In the genomic region with DNA sequence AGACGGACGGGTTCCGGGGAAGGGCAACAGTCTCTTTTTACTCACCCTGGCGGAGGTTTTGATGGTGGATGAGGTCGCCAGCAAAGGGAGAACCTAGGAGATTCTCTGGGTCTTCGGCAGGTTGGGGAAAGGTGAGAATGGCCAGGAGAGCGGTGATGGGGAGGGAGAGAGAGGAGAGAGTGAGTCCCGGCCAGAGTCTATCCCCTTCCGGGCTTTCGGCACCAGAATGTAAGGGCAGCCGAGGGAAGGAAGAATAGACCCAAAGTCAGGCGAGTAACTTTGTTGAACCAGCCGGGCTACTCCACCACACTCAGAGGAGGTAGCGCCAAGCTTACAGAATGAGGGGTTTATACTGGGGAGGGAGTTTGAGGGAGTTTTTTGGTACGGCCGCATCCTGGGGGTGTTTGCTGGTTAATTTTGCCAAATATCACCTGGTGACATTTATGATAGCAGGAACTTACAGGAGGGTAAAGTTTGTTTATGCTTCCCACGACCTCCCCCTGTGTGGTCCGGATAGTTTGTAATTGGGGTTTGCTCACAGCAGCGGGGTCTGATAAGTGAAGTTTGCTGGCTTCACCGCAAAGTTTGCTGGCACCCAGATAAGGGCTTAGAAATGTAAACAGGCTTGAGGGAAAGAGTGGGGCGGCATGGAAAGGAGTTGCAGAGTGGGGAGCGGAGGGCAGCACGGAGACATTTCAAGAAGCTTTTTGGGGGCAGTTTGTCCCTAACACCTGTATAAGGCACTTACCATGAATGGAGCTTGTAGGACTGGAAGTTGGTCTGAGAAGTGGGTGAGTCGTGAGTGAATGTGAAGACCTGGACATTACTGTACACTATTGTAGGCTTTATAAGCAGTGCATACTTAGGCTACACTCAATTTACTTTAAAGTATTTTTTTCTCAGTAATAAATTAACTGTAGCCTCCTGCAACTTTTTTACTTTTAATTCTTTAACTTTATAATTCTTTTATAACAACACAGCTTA, we compare ENCODE assay signal across 1 cellular context.
TF ChIP-seq lines count a peak whose summit lies in the region.

No MANE protein-coding gene starts in this region.

TF ChIP-seq in K562, 482 proteins besides CTCF, POLR2A, EP300 and RAD21 (continued from another document and continues in another):
- TF ChIP-seq ZNF76 (CRISPR knock-in tag; IDR thresholded peaks at IDR 0.05; ENCODE audit: borderline replicate concordance) (no peak), ADNP (tag; IDR thresholded peaks at IDR 0.05) (no peak), RAD51 (IDR thresholded peaks at IDR 0.05; ENCODE audit: borderline replicate concordance, low read depth) (peak; percentile 34; the same call in 1 of the 2 replicates), CHD2 (IDR thresholded peaks at IDR 0.05; ENCODE audit: low read depth, low read length) (no peak), SPI1 (IDR thresholded peaks at IDR 0.05; ENCODE audit: borderline replicate concordance, low read depth, low read length) (no peak), NFIX (CRISPR knock-in tag; IDR thresholded peaks at IDR 0.05; ENCODE audit: low read depth) (no peak), NR2C1 (IDR thresholded peaks at IDR 0.05) (peak; percentile 52), NR2C1 (tag; IDR thresholded peaks at IDR 0.05) (no peak; the same call in 1 of the 2 replicates), NR3C1 (CRISPR knock-in tag; IDR thresholded peaks at IDR 0.05) (no peak), RBM14 (IDR thresholded peaks at IDR 0.05; ENCODE audit: borderline replicate concordance, insufficient read depth, low read depth, low read length) (no peak), JUN (IDR thresholded peaks at IDR 0.05; ENCODE audit: borderline replicate concordance, low read depth, low read length) (no peak), JUN (CRISPR knock-in tag; IDR thresholded peaks at IDR 0.05; ENCODE audit: borderline replicate concordance) (no peak), ZFP36 (IDR thresholded peaks at IDR 0.05; ENCODE audit: low read depth, low read length, partially characterized antibody) (peak; percentile 17), TBL1XR1 (IDR thresholded peaks at IDR 0.05; ENCODE audit: low read length in 2 of 2) (peak; percentile 83 to 94; a peak in 2 of 4 replicates), BACH1 (tag; IDR thresholded peaks at IDR 0.05) (no peak), HDAC1 (IDR thresholded peaks at IDR 0.05) (peak in 1 of 2 experiments; percentile 85; a peak in 2 of 4 replicates), ZNF24 (IDR thresholded peaks at IDR 0.05) (no peak; the same call in 1 of the 2 replicates), NFE2 (IDR thresholded peaks at IDR 0.05; ENCODE audit: low read depth) (peak; percentile 29), JUND (IDR thresholded peaks at IDR 0.05; ENCODE audit: borderline replicate concordance, low read depth, low read length) (peak; percentile 62; the same call in 1 of the 2 replicates), JUND (tag; IDR thresholded peaks at IDR 0.05; ENCODE audit: borderline replicate concordance, low read depth, low read length) (peak; percentile 36; the same call in 1 of the 3 replicates), FIP1L1 (IDR thresholded peaks at IDR 0.05; ENCODE audit: low read depth, low read length, poor library complexity, severe bottlenecking) (no peak), GTF2E2 (tag; IDR thresholded peaks at IDR 0.05) (no peak), SMAD2 (IDR thresholded peaks at IDR 0.05; ENCODE audit: low read depth, low read length) (no peak), ARID3A (IDR thresholded peaks at IDR 0.05; ENCODE audit: borderline replicate concordance, low read depth, low read length) (peak; percentile 89; the same call in 1 of the 2 replicates), TAF9B (IDR thresholded peaks at IDR 0.05; ENCODE audit: partially characterized antibody) (peak; percentile 45), BRF1 (IDR thresholded peaks at IDR 0.05; ENCODE audit: borderline replicate concordance, extremely low read depth, insufficient read length) (no peak), POU5F1 (IDR thresholded peaks at IDR 0.05; ENCODE audit: borderline replicate concordance, low read depth, low read length, partially characterized antibody) (no peak), ZNF740 (CRISPR knock-in tag; IDR thresholded peaks at IDR 0.05) (no peak), ZNF740 (tag; IDR thresholded peaks at IDR 0.05) (no peak), TARDBP (IDR thresholded peaks at IDR 0.05) (peak; percentile 84; the same call in 1 of the 2 replicates), JUNB (CRISPR knock-in tag; conservative IDR thresholded peaks at IDR 0.05) (no peak)
- TF ChIP-seq, protein P1, sequence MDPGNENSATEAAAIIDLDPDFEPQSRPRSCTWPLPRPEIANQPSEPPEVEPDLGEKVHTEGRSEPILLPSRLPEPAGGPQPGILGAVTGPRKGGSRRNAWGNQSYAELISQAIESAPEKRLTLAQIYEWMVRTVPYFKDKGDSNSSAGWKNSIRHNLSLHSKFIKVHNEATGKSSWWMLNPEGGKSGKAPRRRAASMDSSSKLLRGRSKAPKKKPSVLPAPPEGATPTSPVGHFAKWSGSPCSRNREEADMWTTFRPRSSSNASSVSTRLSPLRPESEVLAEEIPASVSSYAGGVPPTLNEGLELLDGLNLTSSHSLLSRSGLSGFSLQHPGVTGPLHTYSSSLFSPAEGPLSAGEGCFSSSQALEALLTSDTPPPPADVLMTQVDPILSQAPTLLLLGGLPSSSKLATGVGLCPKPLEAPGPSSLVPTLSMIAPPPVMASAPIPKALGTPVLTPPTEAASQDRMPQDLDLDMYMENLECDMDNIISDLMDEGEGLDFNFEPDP (CRISPR knock-in tag; IDR thresholded peaks at IDR 0.05) = no peak
- TF ChIP-seq, protein P2, sequence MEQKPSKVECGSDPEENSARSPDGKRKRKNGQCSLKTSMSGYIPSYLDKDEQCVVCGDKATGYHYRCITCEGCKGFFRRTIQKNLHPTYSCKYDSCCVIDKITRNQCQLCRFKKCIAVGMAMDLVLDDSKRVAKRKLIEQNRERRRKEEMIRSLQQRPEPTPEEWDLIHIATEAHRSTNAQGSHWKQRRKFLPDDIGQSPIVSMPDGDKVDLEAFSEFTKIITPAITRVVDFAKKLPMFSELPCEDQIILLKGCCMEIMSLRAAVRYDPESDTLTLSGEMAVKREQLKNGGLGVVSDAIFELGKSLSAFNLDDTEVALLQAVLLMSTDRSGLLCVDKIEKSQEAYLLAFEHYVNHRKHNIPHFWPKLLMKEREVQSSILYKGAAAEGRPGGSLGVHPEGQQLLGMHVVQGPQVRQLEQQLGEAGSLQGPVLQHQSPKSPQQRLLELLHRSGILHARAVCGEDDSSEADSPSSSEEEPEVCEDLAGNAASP (IDR thresholded peaks at IDR 0.05) = no peak
- TF ChIP-seq, protein P3, sequence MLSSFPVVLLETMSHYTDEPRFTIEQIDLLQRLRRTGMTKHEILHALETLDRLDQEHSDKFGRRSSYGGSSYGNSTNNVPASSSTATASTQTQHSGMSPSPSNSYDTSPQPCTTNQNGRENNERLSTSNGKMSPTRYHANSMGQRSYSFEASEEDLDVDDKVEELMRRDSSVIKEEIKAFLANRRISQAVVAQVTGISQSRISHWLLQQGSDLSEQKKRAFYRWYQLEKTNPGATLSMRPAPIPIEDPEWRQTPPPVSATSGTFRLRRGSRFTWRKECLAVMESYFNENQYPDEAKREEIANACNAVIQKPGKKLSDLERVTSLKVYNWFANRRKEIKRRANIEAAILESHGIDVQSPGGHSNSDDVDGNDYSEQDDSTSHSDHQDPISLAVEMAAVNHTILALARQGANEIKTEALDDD (IDR thresholded peaks at IDR 0.05) = peak; percentile 70
- TF ChIP-seq, protein P4, sequence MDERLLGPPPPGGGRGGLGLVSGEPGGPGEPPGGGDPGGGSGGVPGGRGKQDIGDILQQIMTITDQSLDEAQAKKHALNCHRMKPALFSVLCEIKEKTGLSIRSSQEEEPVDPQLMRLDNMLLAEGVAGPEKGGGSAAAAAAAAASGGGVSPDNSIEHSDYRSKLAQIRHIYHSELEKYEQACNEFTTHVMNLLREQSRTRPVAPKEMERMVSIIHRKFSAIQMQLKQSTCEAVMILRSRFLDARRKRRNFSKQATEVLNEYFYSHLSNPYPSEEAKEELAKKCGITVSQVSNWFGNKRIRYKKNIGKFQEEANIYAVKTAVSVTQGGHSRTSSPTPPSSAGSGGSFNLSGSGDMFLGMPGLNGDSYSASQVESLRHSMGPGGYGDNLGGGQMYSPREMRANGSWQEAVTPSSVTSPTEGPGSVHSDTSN (CRISPR knock-in tag; IDR thresholded peaks at IDR 0.05; ENCODE audit: low read depth) = no peak
- TF ChIP-seq, protein P4 (tag; conservative IDR thresholded peaks at IDR 0.05; ENCODE audit: low read depth) = no peak
- TF ChIP-seq, protein P5, sequence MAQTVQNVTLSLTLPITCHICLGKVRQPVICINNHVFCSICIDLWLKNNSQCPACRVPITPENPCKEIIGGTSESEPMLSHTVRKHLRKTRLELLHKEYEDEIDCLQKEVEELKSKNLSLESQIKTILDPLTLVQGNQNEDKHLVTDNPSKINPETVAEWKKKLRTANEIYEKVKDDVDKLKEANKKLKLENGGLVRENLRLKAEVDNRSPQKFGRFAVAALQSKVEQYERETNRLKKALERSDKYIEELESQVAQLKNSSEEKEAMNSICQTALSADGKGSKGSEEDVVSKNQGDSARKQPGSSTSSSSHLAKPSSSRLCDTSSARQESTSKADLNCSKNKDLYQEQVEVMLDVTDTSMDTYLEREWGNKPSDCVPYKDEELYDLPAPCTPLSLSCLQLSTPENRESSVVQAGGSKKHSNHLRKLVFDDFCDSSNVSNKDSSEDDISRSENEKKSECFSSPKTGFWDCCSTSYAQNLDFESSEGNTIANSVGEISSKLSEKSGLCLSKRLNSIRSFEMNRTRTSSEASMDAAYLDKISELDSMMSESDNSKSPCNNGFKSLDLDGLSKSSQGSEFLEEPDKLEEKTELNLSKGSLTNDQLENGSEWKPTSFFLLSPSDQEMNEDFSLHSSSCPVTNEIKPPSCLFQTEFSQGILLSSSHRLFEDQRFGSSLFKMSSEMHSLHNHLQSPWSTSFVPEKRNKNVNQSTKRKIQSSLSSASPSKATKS (CRISPR knock-in tag; IDR thresholded peaks at IDR 0.05) = no peak
- TF ChIP-seq, protein P6, sequence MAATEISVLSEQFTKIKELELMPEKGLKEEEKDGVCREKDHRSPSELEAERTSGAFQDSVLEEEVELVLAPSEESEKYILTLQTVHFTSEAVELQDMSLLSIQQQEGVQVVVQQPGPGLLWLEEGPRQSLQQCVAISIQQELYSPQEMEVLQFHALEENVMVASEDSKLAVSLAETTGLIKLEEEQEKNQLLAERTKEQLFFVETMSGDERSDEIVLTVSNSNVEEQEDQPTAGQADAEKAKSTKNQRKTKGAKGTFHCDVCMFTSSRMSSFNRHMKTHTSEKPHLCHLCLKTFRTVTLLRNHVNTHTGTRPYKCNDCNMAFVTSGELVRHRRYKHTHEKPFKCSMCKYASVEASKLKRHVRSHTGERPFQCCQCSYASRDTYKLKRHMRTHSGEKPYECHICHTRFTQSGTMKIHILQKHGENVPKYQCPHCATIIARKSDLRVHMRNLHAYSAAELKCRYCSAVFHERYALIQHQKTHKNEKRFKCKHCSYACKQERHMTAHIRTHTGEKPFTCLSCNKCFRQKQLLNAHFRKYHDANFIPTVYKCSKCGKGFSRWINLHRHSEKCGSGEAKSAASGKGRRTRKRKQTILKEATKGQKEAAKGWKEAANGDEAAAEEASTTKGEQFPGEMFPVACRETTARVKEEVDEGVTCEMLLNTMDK (IDR thresholded peaks at IDR 0.05; ENCODE audit: borderline replicate concordance, insufficient read depth, low read depth, low read length, poor library complexity, severe bottlenecking) = no peak
- TF ChIP-seq, protein P7, sequence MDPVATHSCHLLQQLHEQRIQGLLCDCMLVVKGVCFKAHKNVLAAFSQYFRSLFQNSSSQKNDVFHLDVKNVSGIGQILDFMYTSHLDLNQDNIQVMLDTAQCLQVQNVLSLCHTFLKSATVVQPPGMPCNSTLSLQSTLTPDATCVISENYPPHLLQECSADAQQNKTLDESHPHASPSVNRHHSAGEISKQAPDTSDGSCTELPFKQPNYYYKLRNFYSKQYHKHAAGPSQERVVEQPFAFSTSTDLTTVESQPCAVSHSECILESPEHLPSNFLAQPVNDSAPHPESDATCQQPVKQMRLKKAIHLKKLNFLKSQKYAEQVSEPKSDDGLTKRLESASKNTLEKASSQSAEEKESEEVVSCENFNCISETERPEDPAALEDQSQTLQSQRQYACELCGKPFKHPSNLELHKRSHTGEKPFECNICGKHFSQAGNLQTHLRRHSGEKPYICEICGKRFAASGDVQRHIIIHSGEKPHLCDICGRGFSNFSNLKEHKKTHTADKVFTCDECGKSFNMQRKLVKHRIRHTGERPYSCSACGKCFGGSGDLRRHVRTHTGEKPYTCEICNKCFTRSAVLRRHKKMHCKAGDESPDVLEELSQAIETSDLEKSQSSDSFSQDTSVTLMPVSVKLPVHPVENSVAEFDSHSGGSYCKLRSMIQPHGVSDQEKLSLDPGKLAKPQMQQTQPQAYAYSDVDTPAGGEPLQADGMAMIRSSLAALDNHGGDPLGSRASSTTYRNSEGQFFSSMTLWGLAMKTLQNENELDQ (CRISPR knock-in tag; IDR thresholded peaks at IDR 0.05; ENCODE audit: borderline replicate concordance) = no peak
